1 cellular context compared by ENCODE assay signal in genomic region chr2:38700881-38701458, GRCh38.
TF ChIP-seq lines count a peak whose summit lies in the region.

No MANE protein-coding gene starts in this region.

TF ChIP-seq in GM23338, 12 proteins besides CTCF, POLR2A, EP300 and RAD21 (continued from another document):
- no peak for TF ChIP-seq ZNF462 (CRISPR knock-in tag; IDR thresholded peaks at IDR 0.05)
- no peak for TF ChIP-seq EZH2 (IDR thresholded peaks at IDR 0.05; ENCODE audit: low read depth, unreplicated experiment)
- no peak for TF ChIP-seq ETS1 (IDR thresholded peaks at IDR 0.05)
- TF ChIP-seq ZNF114 (CRISPR knock-in tag; IDR thresholded peaks at IDR 0.05): no peak
- TF ChIP-seq STAT1 (IDR thresholded peaks at IDR 0.05; ENCODE audit: unreplicated experiment): no peak
- no peak for TF ChIP-seq NANOG (IDR thresholded peaks at IDR 0.05; ENCODE audit: borderline replicate concordance)
- no peak for TF ChIP-seq JUNB (IDR thresholded peaks at IDR 0.05; ENCODE audit: unreplicated experiment)
